ENCODE assay signal across 2 cellular contexts in genomic region chr6:33627876-33628275, GRCh38.
TF ChIP-seq lines count a peak whose summit lies in the region.

No MANE protein-coding gene starts in this region.

TF ChIP-seq in IMR-90, 13 proteins besides CTCF, POLR2A, EP300 and RAD21 (continued from another document):
- TF ChIP-seq ELK1 (IDR thresholded peaks at IDR 0.05; ENCODE audit: borderline replicate concordance, low read depth, low read length), result no peak
- TF ChIP-seq MAZ (IDR thresholded peaks at IDR 0.05; ENCODE audit: borderline replicate concordance, low read depth, low read length), result no peak
- no peak for TF ChIP-seq CHD1 (IDR thresholded peaks at IDR 0.05; ENCODE audit: low read depth, low read length)
- no peak for TF ChIP-seq CEBPB (IDR thresholded peaks at IDR 0.05; ENCODE audit: low read depth, low read length)
- TF ChIP-seq FOS (IDR thresholded peaks at IDR 0.05; ENCODE audit: low read depth, low read length), result no peak
- TF ChIP-seq MAFK (IDR thresholded peaks at IDR 0.05; ENCODE audit: low read depth, low read length), result no peak
- no peak for TF ChIP-seq USF2 (IDR thresholded peaks at IDR 0.05; ENCODE audit: low read depth, low read length)
- no peak for TF ChIP-seq BHLHE40 (IDR thresholded peaks at IDR 0.05; ENCODE audit: low read depth, low read length)
- TF ChIP-seq SMC3 (IDR thresholded peaks at IDR 0.05; ENCODE audit: low read depth, low read length), result no peak

TF ChIP-seq in WTC11, 78 proteins besides CTCF, POLR2A, EP300 and RAD21:
- TF ChIP-seq ARID4B (CRISPR knock-in tag; IDR thresholded peaks at IDR 0.05; ENCODE audit: borderline replicate concordance), result no peak
- TF ChIP-seq USF1 (CRISPR knock-in tag; IDR thresholded peaks at IDR 0.05), result no peak
- TF ChIP-seq JAZF1 (CRISPR knock-in tag; IDR thresholded peaks at IDR 0.05), result no peak
- no peak for TF ChIP-seq SOX15 (CRISPR knock-in tag; IDR thresholded peaks at IDR 0.05)
- no peak for TF ChIP-seq NR2C2 (CRISPR knock-in tag; IDR thresholded peaks at IDR 0.05)
- TF ChIP-seq ELF4 (CRISPR knock-in tag; IDR thresholded peaks at IDR 0.05; ENCODE audit: low read depth), result no peak
